In the genomic region with DNA sequence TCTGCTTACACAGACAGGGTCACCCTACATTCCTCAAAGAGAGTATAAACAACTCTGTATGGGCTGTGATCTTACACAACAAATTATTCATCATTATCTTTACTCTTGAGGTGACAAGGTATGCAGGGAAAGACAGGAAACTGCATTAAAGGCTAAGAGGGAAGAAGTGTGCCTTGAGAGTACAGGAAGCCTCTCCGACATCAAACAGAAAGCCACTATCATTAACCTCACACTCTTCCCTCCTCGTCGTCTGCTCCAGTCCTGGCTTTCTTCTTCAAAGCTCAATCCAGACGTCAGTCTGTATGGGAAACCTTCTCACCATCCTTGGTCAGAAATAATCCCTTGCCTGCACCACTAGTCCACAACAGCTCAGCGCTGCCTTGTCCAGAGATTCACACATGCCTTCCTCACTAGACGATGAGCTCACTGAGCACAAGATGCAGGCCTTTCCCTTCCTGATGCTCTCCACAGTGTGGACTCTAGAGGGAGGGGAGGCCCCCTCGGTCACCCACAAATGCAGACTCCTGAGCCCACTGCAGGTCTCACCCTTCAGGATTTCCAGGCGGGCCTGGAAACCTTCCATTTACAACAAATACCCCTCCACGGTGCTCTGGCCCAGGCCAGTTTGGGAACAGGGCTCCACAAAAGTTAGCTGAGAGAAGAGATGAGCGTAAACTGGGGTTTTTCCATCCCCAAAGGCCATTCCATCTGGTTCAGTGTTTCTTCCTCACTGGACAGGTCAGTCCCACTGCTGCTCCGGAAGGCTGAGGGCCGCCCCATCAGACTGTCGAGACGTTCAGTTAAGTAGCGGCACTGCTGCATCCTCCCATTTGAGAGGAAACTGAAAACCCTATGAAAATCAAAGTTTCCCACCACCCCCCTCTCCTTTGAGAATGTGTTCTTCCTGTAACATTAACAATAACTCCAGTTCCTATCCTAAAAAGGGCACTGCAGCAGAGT, we compare ENCODE assay signal across 1 cellular context.
TF ChIP-seq lines count a peak whose summit lies in the region.

No MANE protein-coding gene starts in this region.

TF ChIP-seq in K562, 482 proteins besides CTCF, POLR2A, EP300 and RAD21:
- TF ChIP-seq, protein P1, sequence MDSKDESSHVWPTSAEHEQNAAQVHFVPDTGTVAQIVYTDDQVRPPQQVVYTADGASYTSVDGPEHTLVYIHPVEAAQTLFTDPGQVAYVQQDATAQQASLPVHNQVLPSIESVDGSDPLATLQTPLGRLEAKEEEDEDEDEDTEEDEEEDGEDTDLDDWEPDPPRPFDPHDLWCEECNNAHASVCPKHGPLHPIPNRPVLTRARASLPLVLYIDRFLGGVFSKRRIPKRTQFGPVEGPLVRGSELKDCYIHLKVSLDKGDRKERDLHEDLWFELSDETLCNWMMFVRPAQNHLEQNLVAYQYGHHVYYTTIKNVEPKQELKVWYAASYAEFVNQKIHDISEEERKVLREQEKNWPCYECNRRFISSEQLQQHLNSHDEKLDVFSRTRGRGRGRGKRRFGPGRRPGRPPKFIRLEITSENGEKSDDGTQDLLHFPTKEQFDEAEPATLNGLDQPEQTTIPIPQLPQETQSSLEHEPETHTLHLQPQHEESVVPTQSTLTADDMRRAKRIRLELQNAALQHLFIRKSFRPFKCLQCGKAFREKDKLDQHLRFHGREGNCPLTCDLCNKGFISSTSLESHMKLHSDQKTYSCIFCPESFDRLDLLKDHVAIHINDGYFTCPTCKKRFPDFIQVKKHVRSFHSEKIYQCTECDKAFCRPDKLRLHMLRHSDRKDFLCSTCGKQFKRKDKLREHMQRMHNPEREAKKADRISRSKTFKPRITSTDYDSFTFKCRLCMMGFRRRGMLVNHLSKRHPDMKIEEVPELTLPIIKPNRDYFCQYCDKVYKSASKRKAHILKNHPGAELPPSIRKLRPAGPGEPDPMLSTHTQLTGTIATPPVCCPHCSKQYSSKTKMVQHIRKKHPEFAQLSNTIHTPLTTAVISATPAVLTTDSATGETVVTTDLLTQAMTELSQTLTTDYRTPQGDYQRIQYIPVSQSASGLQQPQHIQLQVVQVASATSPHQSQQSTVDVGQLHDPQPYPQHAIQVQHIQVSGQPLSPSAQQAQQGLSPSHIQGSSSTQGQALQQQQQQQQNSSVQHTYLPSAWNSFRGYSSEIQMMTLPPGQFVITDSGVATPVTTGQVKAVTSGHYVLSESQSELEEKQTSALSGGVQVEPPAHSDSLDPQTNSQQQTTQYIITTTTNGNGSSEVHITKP (IDR thresholded peaks at IDR 0.05; ENCODE audit: partially characterized antibody): peak; percentile 13
- TF ChIP-seq HNRNPL (IDR thresholded peaks at IDR 0.05; ENCODE audit: low read depth, low read length): no peak
